In genomic region chr9:37559855-37560592, GRCh38 we compare ENCODE assay signal across 36 cellular contexts.
"Had no signal": no experiment of that assay in that cellular context is flagged by ENCODE, and none has a peak within 500 bp of the region (broad histone marks: within the 10 kb centered on the region; RNA-seq: fewer than 3 reads in every experiment).

No MANE protein-coding gene starts in this region.

- FAIRE-seq: astrocyte, bronchial epithelial cell had no signal

- ATAC-seq: activated CD4-positive, alpha-beta T cell treated with anti-CD3 and anti-CD28 coated beads for 36 hours; activated CD8-positive, alpha-beta memory T cell treated with anti-CD3 and anti-CD28 coated beads, Interleukin-2, amount 10 ng/mL, durations not matched to agents 7 days and 5 days; activated CD8-positive, alpha-beta T cell treated with anti-CD3 and anti-CD28 coated beads, Interleukin-2, amount 10 ng/mL, durations not matched to agents 7 days and 5 days; activated naive CD4-positive, alpha-beta T cell treated with anti-CD3 and anti-CD28 coated beads, Interleukin-2, amount 50 U/mL, for 72 hours; effector memory CD8-positive, alpha-beta T cell; foreskin keratinocyte; gastrocnemius medialis; heart right ventricle; T-helper 17 cell had no signal

- H3K9me3 ChIP-seq: esophagus muscularis mucosa, gastrocnemius medialis had no signal

- H3K27ac ChIP-seq: brain microvascular endothelial cell, coronary artery, dorsolateral prefrontal cortex, esophagus muscularis mucosa, foreskin keratinocyte, gastrocnemius medialis, heart right ventricle, WERI-Rb-1 had no signal

- H3K4me3 Mint-ChIP-seq: activated CD4-positive, alpha-beta memory T cell treated with anti-CD3 and anti-CD28 coated beads for 36 hours; activated CD4-positive, alpha-beta T cell treated with anti-CD3 and anti-CD28 coated beads for 36 hours; activated CD4-positive, alpha-beta T cell treated with anti-CD3 and anti-CD28 coated beads, Interleukin-2, amount 10 ng/mL, durations not matched to agents 24 days and 14 days; activated CD8-positive, alpha-beta memory T cell treated with anti-CD3 and anti-CD28 coated beads, Interleukin-2, amount 10 ng/mL, durations not matched to agents 7 days and 5 days; activated CD8-positive, alpha-beta T cell treated with anti-CD3 and anti-CD28 coated beads, Interleukin-2, amount 10 ng/mL, durations not matched to agents 7 days and 5 days; activated naive CD4-positive, alpha-beta T cell treated with anti-CD3 and anti-CD28 coated beads, Interleukin-2, amount 10 ng/mL, durations not matched to agents 7 days and 5 days; activated T-helper 1 cell treated with anti-CD3 and anti-CD28 coated beads, Interleukin-12 subunit alpha, Interleukin-12 subunit beta, Interleukin-2, Interleukin-4 antibody, amounts not matched to agents 30 ng/mL and 10 ng/mL and 1 ng/mL, durations not matched to agents 14 hours and 24 hours and 36 hours; central memory CD8-positive, alpha-beta T cell; dendritic cell treated with granulocyte-macrophage colony-stimulating factor and Interleukin-4, amounts not matched to agents 40 ng/mL and 50 ng/mL, for 4 days; effector memory CD8-positive, alpha-beta T cell; T-helper 17 cell; T-helper 2 cell treated with Interferon-gamma antibody and Interleukin-4, amounts not matched to agents 5 μg/mL and 100 μg/mL, for 36 hours had no signal

- H3K27ac Mint-ChIP-seq: activated CD4-positive, alpha-beta memory T cell treated with anti-CD3 and anti-CD28 coated beads for 36 hours; activated CD4-positive, alpha-beta T cell treated with anti-CD3 and anti-CD28 coated beads for 36 hours; activated CD4-positive, alpha-beta T cell treated with anti-CD3 and anti-CD28 coated beads, Interleukin-2, amount 10 ng/mL, durations not matched to agents 24 days and 14 days; activated CD8-positive, alpha-beta memory T cell treated with anti-CD3 and anti-CD28 coated beads, Interleukin-2, amount 10 ng/mL, durations not matched to agents 7 days and 5 days; activated CD8-positive, alpha-beta T cell treated with anti-CD3 and anti-CD28 coated beads, Interleukin-2, amount 10 ng/mL, durations not matched to agents 7 days and 5 days; activated naive CD4-positive, alpha-beta T cell treated with anti-CD3 and anti-CD28 coated beads, Interleukin-2, amount 10 ng/mL, durations not matched to agents 7 days and 5 days; activated naive CD4-positive, alpha-beta T cell treated with anti-CD3 and anti-CD28 coated beads, Interleukin-2, amount 50 U/mL, for 72 hours; activated T-helper 1 cell treated with anti-CD3 and anti-CD28 coated beads, Interleukin-12 subunit alpha, Interleukin-12 subunit beta, Interleukin-2, Interleukin-4 antibody, amounts not matched to agents 30 ng/mL and 10 ng/mL and 1 ng/mL, durations not matched to agents 14 hours and 24 hours and 36 hours; activated T-helper 2 cell treated with anti-CD3 and anti-CD28 coated beads, Interferon-gamma antibody, Interleukin-2, Interleukin-4, amounts not matched to agents 10 μg/mL and 5 μg/mL and 100 μg/mL, durations not matched to agents 14 hours and 24 hours and 36 hours; dendritic cell treated with granulocyte-macrophage colony-stimulating factor and Interleukin-4, amounts not matched to agents 40 ng/mL and 50 ng/mL, for 4 days; effector memory CD8-positive, alpha-beta T cell; T-helper 17 cell; T-helper 2 cell treated with Interferon-gamma antibody and Interleukin-4, amounts not matched to agents 5 μg/mL and 100 μg/mL, for 36 hours had no signal

- H3K4me3 ChIP-seq: coronary artery, dorsolateral prefrontal cortex, esophagus muscularis mucosa, gastrocnemius medialis, heart right ventricle had no signal

- H3K27me3 ChIP-seq: brain microvascular endothelial cell, dorsolateral prefrontal cortex, esophagus muscularis mucosa, foreskin keratinocyte, gastrocnemius medialis, heart right ventricle had no signal

- H3K36me3 ChIP-seq: brain microvascular endothelial cell, gastrocnemius medialis, heart right ventricle had no signal

- H3K4me1 ChIP-seq: esophagus muscularis mucosa, foreskin keratinocyte, heart right ventricle had no signal

- H3K9me3 Mint-ChIP-seq: effector memory CD8-positive, alpha-beta T cell had no signal

- H3K27me3 Mint-ChIP-seq: activated CD4-positive, alpha-beta memory T cell treated with anti-CD3 and anti-CD28 coated beads for 36 hours; activated CD4-positive, alpha-beta T cell treated with anti-CD3 and anti-CD28 coated beads for 36 hours; activated CD4-positive, alpha-beta T cell treated with anti-CD3 and anti-CD28 coated beads, Interleukin-2, amount 10 ng/mL, durations not matched to agents 24 days and 14 days; activated CD8-positive, alpha-beta memory T cell treated with anti-CD3 and anti-CD28 coated beads, Interleukin-2, amount 10 ng/mL, durations not matched to agents 7 days and 5 days; activated naive CD4-positive, alpha-beta T cell treated with anti-CD3 and anti-CD28 coated beads, Interleukin-2, amount 10 ng/mL, durations not matched to agents 7 days and 5 days; central memory CD8-positive, alpha-beta T cell; dendritic cell treated with granulocyte-macrophage colony-stimulating factor and Interleukin-4, amounts not matched to agents 40 ng/mL and 50 ng/mL, for 4 days; effector memory CD8-positive, alpha-beta T cell; T-helper 17 cell had no signal

- DNase-seq: activated CD4-positive, alpha-beta memory T cell treated with anti-CD3 and anti-CD28 coated beads for 36 hours; activated CD4-positive, alpha-beta T cell treated with anti-CD3 and anti-CD28 coated beads for 36 hours; activated CD4-positive, alpha-beta T cell treated with anti-CD3 and anti-CD28 coated beads, Interleukin-2, amount 10 ng/mL, durations not matched to agents 24 days and 14 days; activated CD4-positive, CD25-positive, alpha-beta regulatory T cell; activated CD4-positive, CD25-positive, alpha-beta regulatory T cell treated with anti-CD3 and anti-CD28 coated beads, Interleukin-2, amount 50 U/mL, for 72 hours; activated CD8-positive, alpha-beta memory T cell treated with anti-CD3 and anti-CD28 coated beads, Interleukin-2, amount 10 ng/mL, durations not matched to agents 7 days and 5 days; activated CD8-positive, alpha-beta memory T cell treated with anti-CD3 and anti-CD28 coated beads, Interleukin-2, amount 50 U/mL, for 4 hours; activated CD8-positive, alpha-beta T cell treated with anti-CD3 and anti-CD28 coated beads, Interleukin-2, amount 10 ng/mL, durations not matched to agents 7 days and 5 days; activated effector memory CD4-positive, alpha-beta T cell treated with anti-CD3 and anti-CD28 coated beads, Interleukin-2, amount 50 U/mL, for 16 hours; activated naive CD4-positive, alpha-beta T cell; activated naive CD4-positive, alpha-beta T cell treated with anti-CD3 and anti-CD28 coated beads, Interleukin-2, amount 10 ng/mL, durations not matched to agents 7 days and 5 days; activated T-cell treated with anti-CD3 and anti-CD28 coated beads, Interleukin-2, amount 50 U/mL, for 1 hour; activated T-cell treated with anti-CD3 and anti-CD28 coated beads, Interleukin-2, amount 50 U/mL, for 48 hours; amniotic stem cell; anterior cingulate cortex; brain microvascular endothelial cell; dorsolateral prefrontal cortex; effector memory CD8-positive, alpha-beta T cell; erythroblast; foreskin keratinocyte; gastrocnemius medialis; heart right ventricle; T-helper 1 cell; T-helper 17 cell; T1000; WERI-Rb-1 had no signal

- H3K4me1 Mint-ChIP-seq: activated CD4-positive, alpha-beta T cell treated with anti-CD3 and anti-CD28 coated beads for 36 hours; activated CD4-positive, alpha-beta T cell treated with anti-CD3 and anti-CD28 coated beads, Interleukin-2, amount 10 ng/mL, durations not matched to agents 24 days and 14 days; activated naive CD4-positive, alpha-beta T cell treated with anti-CD3 and anti-CD28 coated beads, Interleukin-2, amount 10 ng/mL, durations not matched to agents 7 days and 5 days had no signal
